ENCODE assay signal across 24 cellular contexts in genomic region chr9:85959955-85960354, GRCh38.
"Had no signal": no experiment of that assay in that cellular context is flagged by ENCODE, and none has a peak within 500 bp of the region (broad histone marks: within the 10 kb centered on the region; RNA-seq: fewer than 3 reads in every experiment).

No MANE protein-coding gene starts in this region.

- H3K4me3 ChIP-seq: ascending aorta, body of pancreas, cardiac muscle cell, Peyer's patch, SJSA1 had no signal

- H3K4me3 Mint-ChIP-seq: activated B cell treated with CpG ODN at 0.5 μM for 24 hours; activated CD4-positive, alpha-beta T cell treated with anti-CD3 and anti-CD28 coated beads, Interleukin-2, amount 10 ng/mL, durations not matched to agents 24 days and 14 days; activated naive CD8-positive, alpha-beta T cell treated with anti-CD3 and anti-CD28 coated beads, Interleukin-2, amount 50 U/mL, for 24 hours; activated T-cell treated with anti-CD3 and anti-CD28 coated beads, Interleukin-2, amount 50 U/mL, for 4 hours; T-helper 1 cell treated with Interleukin-12 subunit alpha and Interleukin-12 subunit beta and Interleukin-4 antibody, amounts not matched to agents 30 μg/mL and 1 μg/mL, for 36 hours had no signal

- DNase-seq: activated B cell treated with CpG ODN at 0.5 μM for 24 hours; activated CD4-positive, alpha-beta T cell treated with anti-CD3 and anti-CD28 coated beads for 1 hour; activated CD4-positive, alpha-beta T cell treated with anti-CD3 and anti-CD28 coated beads, Interleukin-2, amount 10 ng/mL, durations not matched to agents 24 days and 14 days; activated CD4-positive, alpha-beta T cell treated with anti-CD3 and anti-CD28 coated beads, Interleukin-2, amount 50 U/mL, for 48 hours; activated CD8-positive, alpha-beta memory T cell treated with anti-CD3 and anti-CD28 coated beads for 24 hours; activated effector memory CD4-positive, alpha-beta T cell treated with anti-CD3 and anti-CD28 coated beads, Interleukin-2, amount 50 U/mL, for 16 hours; activated naive CD4-positive, alpha-beta T cell treated with Interleukin-2 at 50 U/mL for 16 hours; activated naive CD8-positive, alpha-beta T cell treated with anti-CD3 and anti-CD28 coated beads, Interleukin-2, amount 50 U/mL, for 24 hours; activated T-cell treated with anti-CD3 and anti-CD28 coated beads, Interleukin-2, amount 50 U/mL, for 4 hours; amniotic stem cell; MM.1S; NCI-H1105; NCI-H1436 treated with DMSO at 0.1 percent for 48 hours; NCI-H187; NCI-H446; Peyer's patch; T-helper 9 cell had no signal

- H3K4me1 Mint-ChIP-seq: activated naive CD8-positive, alpha-beta T cell treated with anti-CD3 and anti-CD28 coated beads, Interleukin-2, amount 50 U/mL, for 24 hours had no signal

- H3K27ac Mint-ChIP-seq: activated B cell treated with CpG ODN at 0.5 μM for 24 hours; activated CD4-positive, alpha-beta T cell treated with anti-CD3 and anti-CD28 coated beads, Interleukin-2, amount 10 ng/mL, durations not matched to agents 24 days and 14 days; activated naive CD4-positive, alpha-beta T cell treated with anti-CD3 and anti-CD28 coated beads, Interleukin-2, amount 50 U/mL, for 72 hours; activated naive CD8-positive, alpha-beta T cell treated with anti-CD3 and anti-CD28 coated beads, Interleukin-2, amount 50 U/mL, for 24 hours; T-helper 1 cell treated with Interleukin-12 subunit alpha and Interleukin-12 subunit beta and Interleukin-4 antibody, amounts not matched to agents 30 μg/mL and 1 μg/mL, for 36 hours had no signal

- H3K27me3 Mint-ChIP-seq: activated B cell treated with CpG ODN at 0.5 μM for 24 hours; activated CD4-positive, alpha-beta T cell treated with anti-CD3 and anti-CD28 coated beads, Interleukin-2, amount 10 ng/mL, durations not matched to agents 24 days and 14 days; activated naive CD8-positive, alpha-beta T cell treated with anti-CD3 and anti-CD28 coated beads, Interleukin-2, amount 50 U/mL, for 24 hours had no signal

- H3K9me3 Mint-ChIP-seq: activated B cell treated with CpG ODN at 0.5 μM for 24 hours; activated CD4-positive, alpha-beta T cell treated with anti-CD3 and anti-CD28 coated beads, Interleukin-2, amount 10 ng/mL, durations not matched to agents 24 days and 14 days; activated naive CD4-positive, alpha-beta T cell treated with anti-CD3 and anti-CD28 coated beads, Interleukin-2, amount 50 U/mL, for 72 hours; activated naive CD8-positive, alpha-beta T cell treated with anti-CD3 and anti-CD28 coated beads, Interleukin-2, amount 50 U/mL, for 24 hours; activated T-cell treated with anti-CD3 and anti-CD28 coated beads, Interleukin-2, amount 50 U/mL, for 4 hours; T-helper 1 cell treated with Interleukin-12 subunit alpha and Interleukin-12 subunit beta and Interleukin-4 antibody, amounts not matched to agents 30 μg/mL and 1 μg/mL, for 36 hours had no signal

- H3K9me3 ChIP-seq: ascending aorta, body of pancreas, Peyer's patch, SJSA1 had no signal

- H3K27me3 ChIP-seq: ascending aorta, body of pancreas, cardiac muscle cell, Peyer's patch, SJSA1 had no signal

- ATAC-seq: activated naive CD4-positive, alpha-beta T cell treated with anti-CD3 and anti-CD28 coated beads, Interleukin-2, amount 50 U/mL, for 72 hours; activated naive CD8-positive, alpha-beta T cell treated with anti-CD3 and anti-CD28 coated beads, Interleukin-2, amount 50 U/mL, for 24 hours; activated T-cell treated with anti-CD3 and anti-CD28 coated beads, Interleukin-2, amount 50 U/mL, for 4 hours had no signal

- H3K4me1 ChIP-seq: SJSA1 had no signal

- H3K27ac ChIP-seq: ascending aorta, body of pancreas, cardiac muscle cell, Peyer's patch, RWPE1, SJSA1 had no signal
